ENCODE assay signal across 9 cellular contexts in genomic region chr3:25460751-25461150, GRCh38. TPM values are rescaled to one million over a fixed set of nuclear protein-coding genes. Genes with fewer than 3 reads are reported as not detected.
A peak's percentile ranks its signal among the peaks of the same experiment; 100 is the strongest.
DNase-seq lines count a peak whose midpoint lies in the region; ATAC-seq and TF ChIP-seq lines count a peak whose summit lies in the region.
"Had no signal": no experiment of that assay in that cellular context is flagged by ENCODE, and none has a peak within 500 bp of the region (broad histone marks: within the 10 kb centered on the region; RNA-seq: fewer than 3 reads in every experiment).

No MANE protein-coding gene starts in this region.

- no peak for TF ChIP-seq CTCF in fibroblast of pulmonary artery (IDR thresholded peaks at IDR 0.05; ENCODE audit: low read length, missing control alignments)
- TF ChIP-seq CTCF in SK-N-SH (IDR thresholded peaks at IDR 0.05) = no peak

- H3K27me3 ChIP-seq in SK-N-SH (ENCODE audit: insufficient read depth) = no peaks in the 10 kb centered on the region

- ATAC-seq in GM18861 (IDR thresholded peaks at IDR 0.05; ENCODE audit: unreplicated experiment) = peak; percentile 90
- peak; percentile 99 for ATAC-seq in GM21526 (IDR thresholded peaks at IDR 0.05; ENCODE audit: low FRiP score, unreplicated experiment)
- peak; percentile 98 for ATAC-seq in HG03354 (IDR thresholded peaks at IDR 0.05; ENCODE audit: poor library complexity, severe bottlenecking, unreplicated experiment)

- whole genome bisulfite sequencing in SK-N-SH (ENCODE audit: low lambda C conversion rate) = 91% methylated on average over 2 of the region's 2 CpGs

- H3K4me2 ChIP-seq in SK-N-SH = no peak overlapping the region

- H3K27ac ChIP-seq in SK-N-SH (ENCODE audit: low read depth in 2 of 2, low read length in 1 of 2) = peak overlapping the region in 1 of 2 experiments; percentile 5; a peak in 1 of 4 replicates

- POLR2A ChIA-PET in SK-N-SH (lab: Yijun Ruan, JAX) = no interaction called here

- peaks cover 0 to 8% of the 10 kb centered on the region in 2 experiments for H3K36me3 ChIP-seq in SK-N-SH (replicated peaks in 1 of 2; ENCODE audit: control insufficient read depth in 1 of 2, insufficient read depth in 2 of 2, low read length in 1 of 2)

- peak; percentile 49 for DNase-seq in fibroblast of pulmonary artery (ENCODE audit: low read depth)
- DNase-seq in hippocampal formation (lab: John Stamatoyannopoulos, UW) = no peak
- DNase-seq in SK-N-SH = no peak
- no peak for DNase-seq in NCI-H226
- DNase-seq in SHP77 (lab: John Stamatoyannopoulos, UW) = no peak
- DNase-seq: naive B cell had no signal

- CTCF ChIA-PET in SK-N-SH (lab: Yijun Ruan, JAX) = interaction anchor here (1.3 to 1.7 kb wide), 2 partner anchors 8 to 134 kb away, joined by 6 to 7 read pairs; no protein-coding TSS in a partner anchor

- no peaks in the 10 kb centered on the region for H3K9me2 ChIP-seq in SK-N-SH

- no peak overlapping the region for H3K9ac ChIP-seq in SK-N-SH

- peaks cover 33 to 51% of the 10 kb centered on the region in 2 experiments for H3K4me1 ChIP-seq in SK-N-SH (ENCODE audit: control insufficient read depth in 1 of 2, insufficient read depth in 2 of 2, low read depth in 1 of 2, low read length in 1 of 2)

- H3K79me2 ChIP-seq in SK-N-SH (ENCODE audit: insufficient read depth) = peaks cover 61% of the 10 kb centered on the region

- H3F3A ChIP-seq in SK-N-SH (replicated peaks; ENCODE audit: insufficient read depth) = peaks cover 27% of the 10 kb centered on the region

- TF ChIP-seq RAD21 in SK-N-SH (IDR thresholded peaks at IDR 0.05; ENCODE audit: low read length) = no peak

- TF ChIP-seq EP300 in SK-N-SH (IDR thresholded peaks at IDR 0.05; ENCODE audit: borderline replicate concordance in 1 of 2, low read depth in 1 of 2, low read length in 1 of 2) = no peak

- no peaks in the 10 kb centered on the region for H3K9me3 ChIP-seq in SK-N-SH

- H3K4me3 ChIP-seq in fibroblast of pulmonary artery (replicated peaks; ENCODE audit: low read depth, low read length) = no peak overlapping the region
- no peak overlapping the region for H3K4me3 ChIP-seq in SK-N-SH (ENCODE audit: low read depth in 2 of 2, low read length in 1 of 2)

- H4K20me1 ChIP-seq in SK-N-SH (ENCODE audit: insufficient read depth) = no peaks in the 10 kb centered on the region

- no peak overlapping the region for H2AFZ ChIP-seq in SK-N-SH (ENCODE audit: low read depth)

TF ChIP-seq in SK-N-SH, 30 proteins besides CTCF, POLR2A, EP300 and RAD21:
- TF ChIP-seq POLR2AphosphoS5 (IDR thresholded peaks at IDR 0.05; ENCODE audit: low read depth, low read length) (no peak), TCF12 (IDR thresholded peaks at IDR 0.05) (no peak), MEF2A (IDR thresholded peaks at IDR 0.05; ENCODE audit: borderline replicate concordance, low read depth) (no peak), RXRA (IDR thresholded peaks at IDR 0.05; ENCODE audit: borderline replicate concordance, low read depth) (no peak), GABPA (IDR thresholded peaks at IDR 0.05; ENCODE audit: low read depth) (no peak), SMC3 (IDR thresholded peaks at IDR 0.05; ENCODE audit: low read depth, low read length) (no peak), USF2 (IDR thresholded peaks at IDR 0.05; ENCODE audit: borderline replicate concordance, low read depth, low read length) (no peak), TEAD4 (IDR thresholded peaks at IDR 0.05; ENCODE audit: borderline replicate concordance, insufficient read depth) (no peak), EZH2phosphoT487 (IDR thresholded peaks at IDR 0.05; ENCODE audit: borderline replicate concordance, low read depth) (no peak), TAF1 (IDR thresholded peaks at IDR 0.05; ENCODE audit: borderline replicate concordance, low read depth, low read length) (no peak), SIN3A (IDR thresholded peaks at IDR 0.05; ENCODE audit: borderline replicate concordance, low read depth, low read length) (no peak), NRF1 (IDR thresholded peaks at IDR 0.05; ENCODE audit: low read depth, low read length) (no peak)
- TF ChIP-seq, protein P1, sequence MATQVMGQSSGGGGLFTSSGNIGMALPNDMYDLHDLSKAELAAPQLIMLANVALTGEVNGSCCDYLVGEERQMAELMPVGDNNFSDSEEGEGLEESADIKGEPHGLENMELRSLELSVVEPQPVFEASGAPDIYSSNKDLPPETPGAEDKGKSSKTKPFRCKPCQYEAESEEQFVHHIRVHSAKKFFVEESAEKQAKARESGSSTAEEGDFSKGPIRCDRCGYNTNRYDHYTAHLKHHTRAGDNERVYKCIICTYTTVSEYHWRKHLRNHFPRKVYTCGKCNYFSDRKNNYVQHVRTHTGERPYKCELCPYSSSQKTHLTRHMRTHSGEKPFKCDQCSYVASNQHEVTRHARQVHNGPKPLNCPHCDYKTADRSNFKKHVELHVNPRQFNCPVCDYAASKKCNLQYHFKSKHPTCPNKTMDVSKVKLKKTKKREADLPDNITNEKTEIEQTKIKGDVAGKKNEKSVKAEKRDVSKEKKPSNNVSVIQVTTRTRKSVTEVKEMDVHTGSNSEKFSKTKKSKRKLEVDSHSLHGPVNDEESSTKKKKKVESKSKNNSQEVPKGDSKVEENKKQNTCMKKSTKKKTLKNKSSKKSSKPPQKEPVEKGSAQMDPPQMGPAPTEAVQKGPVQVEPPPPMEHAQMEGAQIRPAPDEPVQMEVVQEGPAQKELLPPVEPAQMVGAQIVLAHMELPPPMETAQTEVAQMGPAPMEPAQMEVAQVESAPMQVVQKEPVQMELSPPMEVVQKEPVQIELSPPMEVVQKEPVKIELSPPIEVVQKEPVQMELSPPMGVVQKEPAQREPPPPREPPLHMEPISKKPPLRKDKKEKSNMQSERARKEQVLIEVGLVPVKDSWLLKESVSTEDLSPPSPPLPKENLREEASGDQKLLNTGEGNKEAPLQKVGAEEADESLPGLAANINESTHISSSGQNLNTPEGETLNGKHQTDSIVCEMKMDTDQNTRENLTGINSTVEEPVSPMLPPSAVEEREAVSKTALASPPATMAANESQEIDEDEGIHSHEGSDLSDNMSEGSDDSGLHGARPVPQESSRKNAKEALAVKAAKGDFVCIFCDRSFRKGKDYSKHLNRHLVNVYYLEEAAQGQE (IDR thresholded peaks at IDR 0.05; ENCODE audit: low read depth, low read length) = no peak
- TF ChIP-seq, protein P2, sequence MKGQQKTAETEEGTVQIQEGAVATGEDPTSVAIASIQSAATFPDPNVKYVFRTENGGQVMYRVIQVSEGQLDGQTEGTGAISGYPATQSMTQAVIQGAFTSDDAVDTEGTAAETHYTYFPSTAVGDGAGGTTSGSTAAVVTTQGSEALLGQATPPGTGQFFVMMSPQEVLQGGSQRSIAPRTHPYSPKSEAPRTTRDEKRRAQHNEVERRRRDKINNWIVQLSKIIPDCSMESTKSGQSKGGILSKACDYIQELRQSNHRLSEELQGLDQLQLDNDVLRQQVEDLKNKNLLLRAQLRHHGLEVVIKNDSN (IDR thresholded peaks at IDR 0.05; ENCODE audit: borderline replicate concordance, low read depth) = no peak

RNA-seq across cellular contexts. Expression of gene RARB, which starts 32.7 kb away (rescaled TPM):
- 10.7 and 15.2 TPM in 2 replicates for polyA plus RNA-seq in SK-N-SH (2012; rRNA removed)
- polyA plus RNA-seq in SK-N-SH (2012; cell fraction: cytosol; rRNA removed) = 13.7 and 14.8 TPM in 2 replicates
- polyA plus RNA-seq in SK-N-SH (2012; cell fraction: nucleus; rRNA removed) = 8.0 and 16.6 TPM in 2 replicates
